ENCODE assay signal across 13 cellular contexts in genomic region chr19:47661571-47661970, GRCh38. TPM values are rescaled to one million over a fixed set of nuclear protein-coding genes. Genes with fewer than 3 reads are reported as not detected.
DNase-seq lines count a peak whose midpoint lies in the region; ATAC-seq and TF ChIP-seq lines count a peak whose summit lies in the region.
"Had no signal": no experiment of that assay in that cellular context is flagged by ENCODE, and none has a peak within 500 bp of the region (broad histone marks: within the 10 kb centered on the region; RNA-seq: fewer than 3 reads in every experiment).

No MANE protein-coding gene starts in this region.

- peaks cover 6% of the 10 kb centered on the region for H3K36me3 Mint-ChIP-seq in stimulated activated naive CD8-positive, alpha-beta T cell treated with anti-CD3 and anti-CD28 coated beads, Interleukin-15, Interleukin-2, amounts not matched to agents 100 ng/mL and 50 ng/mL, for 24 hours (ENCODE audit: low read depth)

- no peak for TF ChIP-seq POLR2A in prostate gland (IDR thresholded peaks at IDR 0.05)
- no peak for TF ChIP-seq POLR2A in vagina (IDR thresholded peaks at IDR 0.05)

- TF ChIP-seq CTCF in prostate gland (IDR thresholded peaks at IDR 0.05) (no peak), vagina (IDR thresholded peaks at IDR 0.05) (no peak)

- H3K36me3 ChIP-seq in esophagus (ENCODE audit: control insufficient read depth in 2 of 2, insufficient read depth in 2 of 2, low read length in 1 of 2) (peaks cover 0 to 3% of the 10 kb centered on the region in 2 donors), prostate gland (no peaks in the 10 kb centered on the region), vagina (no peaks in the 10 kb centered on the region)

- H3K27me3 ChIP-seq in esophagus (ENCODE audit: control insufficient read depth in 1 of 2, insufficient read depth in 2 of 2, low read length in 2 of 2) (no peaks in the 10 kb centered on the region), prostate gland (replicated peaks; ENCODE audit: insufficient read depth) (no peaks in the 10 kb centered on the region), vagina (no peaks in the 10 kb centered on the region)

- intact Hi-C loops in prostate gland (cut with DNase I) = no loop called here
- intact Hi-C loops in vagina (cut with DNase I) = no loop called here

- H3K4me1 ChIP-seq in esophagus (ENCODE audit: control insufficient read depth in 2 of 2, insufficient read depth in 2 of 2, low read length in 1 of 2) (peaks cover 15 to 18% of the 10 kb centered on the region in 2 donors), prostate gland (replicated peaks) (peaks cover 23% of the 10 kb centered on the region), vagina (peaks cover 85% of the 10 kb centered on the region)

- no peak for DNase-seq in stimulated activated naive CD8-positive, alpha-beta T cell treated with anti-CD3 and anti-CD28 coated beads, Interleukin-15, Interleukin-2, amounts not matched to agents 100 U/mL and 50 U/mL, for 24 hours
- DNase-seq in prostate gland (ENCODE audit: low spot score) (no peak), vagina (ENCODE audit: extremely low spot score in 2 of 2) (no peak), T1000 (lab: John Stamatoyannopoulos, UW) (no peak)
- DNase-seq: central memory CD4-positive, alpha-beta T cell; erythroblast; NK-92 treated with Interleukin-12 subunit alpha and Interleukin-12 subunit beta, amount 100 ng/mL, for 24 hours had no signal

- no peaks in the 10 kb centered on the region for H3K9me3 ChIP-seq in esophagus (ENCODE audit: control insufficient read depth in 2 of 2, insufficient read depth in 1 of 2, low read depth in 1 of 2, low read length in 1 of 2)
- H3K9me3 ChIP-seq in prostate gland = no peaks in the 10 kb centered on the region
- H3K9me3 ChIP-seq in vagina = no peaks in the 10 kb centered on the region

- no peaks in the 10 kb centered on the region for H3K9me3 Mint-ChIP-seq in stimulated activated naive CD8-positive, alpha-beta T cell treated with anti-CD3 and anti-CD28 coated beads, Interleukin-15, Interleukin-2, amounts not matched to agents 100 ng/mL and 50 ng/mL, for 24 hours
- H3K9me3 Mint-ChIP-seq: activated T-helper 17 cell treated with anti-CD3 and anti-CD28 coated beads, Interleukin-2, amount 50 U/mL, for 72 hours had no signal

- no peaks in the 10 kb centered on the region for H3K27me3 Mint-ChIP-seq in stimulated activated naive CD8-positive, alpha-beta T cell treated with anti-CD3 and anti-CD28 coated beads, Interleukin-15, Interleukin-2, amounts not matched to agents 100 ng/mL and 50 ng/mL, for 24 hours
- H3K27me3 Mint-ChIP-seq: activated T-helper 17 cell treated with anti-CD3 and anti-CD28 coated beads, Interleukin-2, amount 50 U/mL, for 72 hours had no signal

- no peak for ATAC-seq in stimulated activated naive CD8-positive, alpha-beta T cell treated with anti-CD3 and anti-CD28 coated beads, Interleukin-15, Interleukin-2, amounts not matched to agents 100 U/mL and 50 U/mL, for 24 hours
- ATAC-seq in HG03025 (IDR thresholded peaks at IDR 0.05; ENCODE audit: low FRiP score, unreplicated experiment) = no peak
- ATAC-seq in GM21529 (IDR thresholded peaks at IDR 0.05; ENCODE audit: unreplicated experiment) = no peak
- ATAC-seq: activated T-helper 17 cell treated with anti-CD3 and anti-CD28 coated beads, Interleukin-2, amount 50 U/mL, for 72 hours had no signal

- no peak overlapping the region for H3K4me3 Mint-ChIP-seq in stimulated activated naive CD8-positive, alpha-beta T cell treated with anti-CD3 and anti-CD28 coated beads, Interleukin-15, Interleukin-2, amounts not matched to agents 100 ng/mL and 50 ng/mL, for 24 hours
- H3K4me3 Mint-ChIP-seq: activated T-helper 17 cell treated with anti-CD3 and anti-CD28 coated beads, Interleukin-2, amount 50 U/mL, for 72 hours had no signal

- peak overlapping the region; percentile 31 for H3K27ac Mint-ChIP-seq in stimulated activated naive CD8-positive, alpha-beta T cell treated with anti-CD3 and anti-CD28 coated beads, Interleukin-15, Interleukin-2, amounts not matched to agents 100 ng/mL and 50 ng/mL, for 24 hours

- 84 to 91% methylated on average over 3 of the region's 3 CpGs for WGBS in esophagus, 2 donors
- WGBS in prostate gland = 97% methylated on average over 3 of the region's 3 CpGs

- H3K4me3 ChIP-seq in esophagus (ENCODE audit: low read depth in 1 of 2, low read length in 2 of 2) (no peak overlapping the region), prostate gland (no peak overlapping the region), vagina (no peak overlapping the region)

- peaks cover 5% of the 10 kb centered on the region for H3K4me1 Mint-ChIP-seq in stimulated activated naive CD8-positive, alpha-beta T cell treated with anti-CD3 and anti-CD28 coated beads, Interleukin-15, Interleukin-2, amounts not matched to agents 100 ng/mL and 50 ng/mL, for 24 hours (ENCODE audit: low read depth)

- H3K27ac ChIP-seq in esophagus (ENCODE audit: low read depth in 2 of 2, low read length in 1 of 2) = peak overlapping the region; percentile 17 to 61
- H3K27ac ChIP-seq in prostate gland = peak overlapping the region; percentile 94 to 95
- H3K27ac ChIP-seq in vagina = peak overlapping the region; percentile 98
- H3K27ac ChIP-seq: HL-60 had no signal

RNA-seq across cellular contexts. Expression of gene EHD2, which starts 51.7 kb away (rescaled TPM):
- polyA plus RNA-seq in esophagus = 10 to 100 TPM; 22.4 to 27.4 TPM
- total RNA-seq in prostate gland (10 to 100 TPM; 48.7 to 83.2 TPM), vagina (125 TPM)

RNA-seq across cellular contexts. Expression of gene BICRA, which starts 52.6 kb away (rescaled TPM):
- 1 to 10 TPM; 4.0 to 8.5 TPM for polyA plus RNA-seq in esophagus
- total RNA-seq in prostate gland (10 to 100 TPM; 19.4 to 25.3 TPM), vagina (5.2 TPM)

Comparison
In these comparisons a context has a peak if more than half of its experiments do, and no peak if none do; other contexts are left out.
1. H3K27ac ChIP-seq: peak in every context shown above with its lines; median percentile 98 in vagina; 94 in prostate gland; 39 in esophagus.